Comparison of ENCODE assay signal across 14 cellular contexts in genomic region chr19:14175351-14175792, GRCh38.
"Had no signal": no experiment of that assay in that cellular context is flagged by ENCODE, and none has a peak within 500 bp of the region (broad histone marks: within the 10 kb centered on the region; RNA-seq: fewer than 3 reads in every experiment).

No MANE protein-coding gene starts in this region.

- H3K9me3 Mint-ChIP-seq: natural killer cell; T-helper 2 cell treated with Interferon-gamma antibody and Interleukin-4, amounts not matched to agents 5 μg/mL and 100 μg/mL, for 36 hours had no signal

- H3K27ac ChIP-seq: cardiac muscle cell, esophagus muscularis mucosa, left ventricle myocardium inferior, neutrophil, parathyroid adenoma, skin epidermis had no signal

- H3K9me3 ChIP-seq: esophagus muscularis mucosa, left ventricle myocardium inferior, neutrophil had no signal

- DNase-seq: activated gamma-delta T cell; hippocampal formation; kidney; left ventricle myocardium inferior; natural killer cell; stimulated activated CD8-positive, alpha-beta memory T cell treated with anti-CD3 and anti-CD28 coated beads, Interleukin-4, amount 100 ng/mL, for 48 hours; stimulated activated naive CD8-positive, alpha-beta T cell treated with anti-CD3 and anti-CD28 coated beads, Interleukin-15, Interleukin-2, amounts not matched to agents 100 U/mL and 50 U/mL, for 24 hours; trophoblast cell had no signal

- H3K4me1 ChIP-seq: esophagus muscularis mucosa, parathyroid adenoma had no signal

- H3K27me3 ChIP-seq: cardiac muscle cell, esophagus muscularis mucosa, neutrophil had no signal

- H3K36me3 Mint-ChIP-seq: natural killer cell had no signal

- H3K4me3 ChIP-seq: cardiac muscle cell, esophagus muscularis mucosa, left ventricle myocardium inferior, skin epidermis had no signal

- H3K27ac Mint-ChIP-seq: T-helper 2 cell treated with Interferon-gamma antibody and Interleukin-4, amounts not matched to agents 5 μg/mL and 100 μg/mL, for 36 hours had no signal

- H3K4me3 Mint-ChIP-seq: natural killer cell; T-helper 2 cell treated with Interferon-gamma antibody and Interleukin-4, amounts not matched to agents 5 μg/mL and 100 μg/mL, for 36 hours had no signal

- ATAC-seq: stimulated activated naive CD8-positive, alpha-beta T cell treated with anti-CD3 and anti-CD28 coated beads, Interleukin-15, Interleukin-2, amounts not matched to agents 100 U/mL and 50 U/mL, for 24 hours had no signal
